In genomic region chr16:89549007-89549700, GRCh38 we compare ENCODE assay signal across 22 cellular contexts. TPM values are rescaled to one million over a fixed set of nuclear protein-coding genes. Genes with fewer than 3 reads are reported as not detected.
DNase-seq lines count a peak whose midpoint lies in the region; ATAC-seq and TF ChIP-seq lines count a peak whose summit lies in the region.
"Had no signal": no experiment of that assay in that cellular context is flagged by ENCODE, and none has a peak within 500 bp of the region (broad histone marks: within the 10 kb centered on the region; RNA-seq: fewer than 3 reads in every experiment).

No MANE protein-coding gene starts in this region.

- TF ChIP-seq CTCF in DOHH2 (IDR thresholded peaks at IDR 0.05; ENCODE audit: low read depth, low read length, poor library complexity, severe bottlenecking): no peak
- no peak for TF ChIP-seq CTCF in activated CD8-positive, alpha-beta T cell treated with anti-CD3 and anti-CD28 coated beads for 36 hours (IDR thresholded peaks at IDR 0.05)

- no peak for DNase-seq in activated CD4-positive, alpha-beta T cell treated with anti-CD3 and anti-CD28 coated beads for 36 hours
- DNase-seq in activated CD4-positive, alpha-beta T cell treated with anti-CD3 and anti-CD28 coated beads for 48 hours: no peak
- DNase-seq in activated CD8-positive, alpha-beta T cell treated with anti-CD3 and anti-CD28 coated beads for 36 hours: peak; percentile 46
- no peak for DNase-seq in central memory CD8-positive, alpha-beta T cell (ENCODE audit: low spot score in 2 of 2)
- DNase-seq in COLO829 (ENCODE audit: low spot score): no peak
- no peak for DNase-seq in HAP-1 (ENCODE audit: low spot score in 2 of 2)
- DNase-seq: activated CD4-positive, alpha-beta T cell treated with anti-CD3 and anti-CD28 coated beads, Interleukin-2, amount 50 U/mL, for 48 hours; activated effector memory CD4-positive, alpha-beta T cell treated with anti-CD3 and anti-CD28 coated beads, Interleukin-2, amount 50 U/mL, for 16 hours; C1 segment of cervical spinal cord; DMS53; Karpas-422; left colon; mesendoderm; NCI-H1048; NCI-H1930; NCI-H345 had no signal

- peaks cover 50% of the 10 kb centered on the region for H3K36me3 ChIP-seq in DOHH2 (ENCODE audit: control insufficient read depth, low read length)
- H3K36me3 ChIP-seq in HAP-1 (replicated peaks): peaks cover 66% of the 10 kb centered on the region

- H3K4me1 Mint-ChIP-seq in activated CD4-positive, alpha-beta T cell treated with anti-CD3 and anti-CD28 coated beads for 36 hours: peaks cover 17% of the 10 kb centered on the region
- H3K4me1 Mint-ChIP-seq in activated CD8-positive, alpha-beta T cell treated with anti-CD3 and anti-CD28 coated beads for 36 hours (ENCODE audit: low read depth): peaks cover 27% of the 10 kb centered on the region
- peaks cover 7% of the 10 kb centered on the region for H3K4me1 Mint-ChIP-seq in central memory CD8-positive, alpha-beta T cell

- H3K4me3 ChIP-seq in DOHH2 (ENCODE audit: low read length) (no peak overlapping the region), HAP-1 (no peak overlapping the region)
- H3K4me3 ChIP-seq: SK-N-MC, vagina had no signal

- H3K9me3 ChIP-seq in DOHH2 (ENCODE audit: control insufficient read depth, insufficient read depth, low read length) (no peaks in the 10 kb centered on the region), HAP-1 (no peaks in the 10 kb centered on the region)
- H3K9me3 ChIP-seq: vagina had no signal

- CTCF ChIA-PET in activated CD4-positive, alpha-beta T cell treated with anti-CD3 and anti-CD28 coated beads for 36 hours (lab: Charles Lee): interaction anchor here (0.7 to 1.2 kb wide), 5 partner anchors 10 to 152 kb away, joined by 3 to 4 read pairs (median 3); no protein-coding TSS in a partner anchor
- CTCF ChIA-PET in activated CD8-positive, alpha-beta T cell treated with anti-CD3 and anti-CD28 coated beads for 36 hours (lab: Charles Lee): interaction anchor here (0.7 to 2.3 kb wide), 6 partner anchors 8 to 157 kb away, joined by 3 to 13 read pairs (median 3); partner anchors contain the start of gene SPG7

- no peaks in the 10 kb centered on the region for H3K27me3 Mint-ChIP-seq in activated CD4-positive, alpha-beta T cell treated with anti-CD3 and anti-CD28 coated beads for 36 hours
- H3K27me3 Mint-ChIP-seq in activated CD8-positive, alpha-beta T cell treated with anti-CD3 and anti-CD28 coated beads for 36 hours: no peaks in the 10 kb centered on the region
- H3K27me3 Mint-ChIP-seq in central memory CD8-positive, alpha-beta T cell: no peaks in the 10 kb centered on the region

- no peak overlapping the region for H3K4me2 ChIP-seq in DOHH2 (ENCODE audit: low read length)

- intact Hi-C loops in activated CD4-positive, alpha-beta T cell treated with anti-CD3 and anti-CD28 coated beads for 36 hours (cut with DNase I, micrococcal nuclease): no loop called here
- intact Hi-C loops in activated CD8-positive, alpha-beta T cell treated with anti-CD3 and anti-CD28 coated beads for 36 hours (cut with micrococcal nuclease): no loop called here

- peak overlapping the region; percentile 32; the same call in 1 of the 2 replicates for H3K27ac ChIP-seq in DOHH2 (ENCODE audit: low read depth, low read length)
- H3K27ac ChIP-seq: SK-N-MC, vagina had no signal

- peaks cover 13% of the 10 kb centered on the region for H3K36me3 Mint-ChIP-seq in activated CD4-positive, alpha-beta T cell treated with anti-CD3 and anti-CD28 coated beads for 36 hours (ENCODE audit: low read depth)
- H3K36me3 Mint-ChIP-seq in activated CD8-positive, alpha-beta T cell treated with anti-CD3 and anti-CD28 coated beads for 36 hours (ENCODE audit: low read depth): peaks cover 25% of the 10 kb centered on the region
- H3K36me3 Mint-ChIP-seq in central memory CD8-positive, alpha-beta T cell (ENCODE audit: insufficient read depth): peaks cover 9% of the 10 kb centered on the region

- in situ Hi-C loops in HAP-1 (cut with MboI; ENCODE audit: low sequenced_read_pairs): loop anchor here (25.0 kb wide), 1 partner anchor 88 kb away; no protein-coding TSS in a partner anchor

- H3K79me2 ChIP-seq in DOHH2 (ENCODE audit: control insufficient read depth, low read length): no peaks in the 10 kb centered on the region

- no peak overlapping the region for H3K4me3 Mint-ChIP-seq in activated CD4-positive, alpha-beta T cell treated with anti-CD3 and anti-CD28 coated beads for 36 hours
- H3K4me3 Mint-ChIP-seq in activated CD8-positive, alpha-beta T cell treated with anti-CD3 and anti-CD28 coated beads for 36 hours: peak overlapping the region; percentile 11
- peak overlapping the region; percentile 27 for H3K4me3 Mint-ChIP-seq in central memory CD8-positive, alpha-beta T cell

- H3K9me3 Mint-ChIP-seq in activated CD4-positive, alpha-beta T cell treated with anti-CD3 and anti-CD28 coated beads for 36 hours (ENCODE audit: low read depth): no peaks in the 10 kb centered on the region
- no peaks in the 10 kb centered on the region for H3K9me3 Mint-ChIP-seq in activated CD8-positive, alpha-beta T cell treated with anti-CD3 and anti-CD28 coated beads for 36 hours
- H3K9me3 Mint-ChIP-seq in central memory CD8-positive, alpha-beta T cell: no peaks in the 10 kb centered on the region

- no peaks in the 10 kb centered on the region for H3F3A ChIP-seq in DOHH2 (ENCODE audit: control insufficient read depth, insufficient read depth)

- peaks cover 7% of the 10 kb centered on the region for H3K4me1 ChIP-seq in DOHH2 (ENCODE audit: control insufficient read depth, low read length)
- H3K4me1 ChIP-seq in HAP-1: no peaks in the 10 kb centered on the region
- H3K4me1 ChIP-seq: vagina had no signal

- no peaks in the 10 kb centered on the region for H4K20me1 ChIP-seq in DOHH2 (ENCODE audit: control insufficient read depth, insufficient read depth, low read depth, low read length)

- no peaks in the 10 kb centered on the region for H3K9me2 ChIP-seq in DOHH2 (replicated peaks; ENCODE audit: control insufficient read depth, low read length)

- no peaks in the 10 kb centered on the region for H3K27me3 ChIP-seq in DOHH2 (ENCODE audit: control insufficient read depth, low read length)
- no peaks in the 10 kb centered on the region for H3K27me3 ChIP-seq in HAP-1 (ENCODE audit: low read depth)
- H3K27me3 ChIP-seq: vagina had no signal

- peak; percentile 88 for ATAC-seq in activated CD4-positive, alpha-beta T cell treated with anti-CD3 and anti-CD28 coated beads for 36 hours
- peak; percentile 90 for ATAC-seq in activated CD8-positive, alpha-beta T cell treated with anti-CD3 and anti-CD28 coated beads for 36 hours
- peak; percentile 54 for ATAC-seq in central memory CD8-positive, alpha-beta T cell (replicated peaks; ENCODE audit: extremely low read depth, poor library complexity, severe bottlenecking)
- ATAC-seq in HG03175 (IDR thresholded peaks at IDR 0.05; ENCODE audit: unreplicated experiment): no peak
- ATAC-seq: left colon, Panc1 had no signal

- peak overlapping the region; percentile 79 for H3K27ac Mint-ChIP-seq in activated CD4-positive, alpha-beta T cell treated with anti-CD3 and anti-CD28 coated beads for 36 hours
- H3K27ac Mint-ChIP-seq in activated CD8-positive, alpha-beta T cell treated with anti-CD3 and anti-CD28 coated beads for 36 hours: peak overlapping the region; percentile 87
- peak overlapping the region; percentile 41 for H3K27ac Mint-ChIP-seq in central memory CD8-positive, alpha-beta T cell (ENCODE audit: low read depth)

- POLR2A ChIA-PET in activated CD4-positive, alpha-beta T cell treated with anti-CD3 and anti-CD28 coated beads for 36 hours (lab: Charles Lee): no interaction called here
- POLR2A ChIA-PET in activated CD8-positive, alpha-beta T cell treated with anti-CD3 and anti-CD28 coated beads for 36 hours (lab: Charles Lee): interaction anchor here (0.9 to 2.8 kb wide), 9 partner anchors 9 to 136 kb away, joined by 3 to 11 read pairs (median 3); no protein-coding TSS in a partner anchor

RNA-seq across cellular contexts. Expression of gene RPL13, which starts 11.3 kb away (rescaled TPM):
- total RNA-seq in activated CD4-positive, alpha-beta T cell treated with anti-CD3 and anti-CD28 coated beads for 36 hours: 1,000 to 10,000 TPM; 2,518 to 3,038 TPM
- total RNA-seq in activated CD8-positive, alpha-beta T cell treated with anti-CD3 and anti-CD28 coated beads for 36 hours: 1,000 to 10,000 TPM; 3,056 to 3,151 TPM

RNA-seq across cellular contexts. Expression of gene CPNE7, which starts 26.4 kb away (rescaled TPM):
- total RNA-seq in activated CD4-positive, alpha-beta T cell treated with anti-CD3 and anti-CD28 coated beads for 36 hours: 10 to 100 TPM; 17.3 to 18.7 TPM
- total RNA-seq in activated CD8-positive, alpha-beta T cell treated with anti-CD3 and anti-CD28 coated beads for 36 hours: 1 to 10 TPM; 8.5 to 9.5 TPM
- total RNA-seq: skeletal muscle tissue had no signal

RNA-seq across cellular contexts. Expression of gene SPG7, which starts 41.0 kb away (rescaled TPM):
- 10 to 100 TPM; 68.6 to 76.7 TPM for total RNA-seq in activated CD4-positive, alpha-beta T cell treated with anti-CD3 and anti-CD28 coated beads for 36 hours
- total RNA-seq in activated CD8-positive, alpha-beta T cell treated with anti-CD3 and anti-CD28 coated beads for 36 hours: 10 to 100 TPM; 78.6 to 79.8 TPM

RNA-seq across cellular contexts. Expression of gene ANKRD11, which starts 58.8 kb away (rescaled TPM):
- 100 to 1,000 TPM; 144 to 145 TPM for total RNA-seq in activated CD4-positive, alpha-beta T cell treated with anti-CD3 and anti-CD28 coated beads for 36 hours
- total RNA-seq in activated CD8-positive, alpha-beta T cell treated with anti-CD3 and anti-CD28 coated beads for 36 hours: 100 to 1,000 TPM; 145 to 147 TPM
